In genomic region chr9:7149258-7149657, GRCh38 we compare ENCODE assay signal across 17 cellular contexts.
DNase-seq lines count a peak whose midpoint lies in the region; ATAC-seq and TF ChIP-seq lines count a peak whose summit lies in the region.
"Had no signal": no experiment of that assay in that cellular context is flagged by ENCODE, and none has a peak within 500 bp of the region (broad histone marks: within the 10 kb centered on the region; RNA-seq: fewer than 3 reads in every experiment).

No MANE protein-coding gene starts in this region.

- H3K36me3 Mint-ChIP-seq in activated naive CD4-positive, alpha-beta T cell treated with anti-CD3 and anti-CD28 coated beads, Interleukin-2, amount 10 ng/mL, durations not matched to agents 7 days and 5 days = peaks cover 49% of the 10 kb centered on the region
- peaks cover 51 to 52% of the 10 kb centered on the region in 2 donors for H3K36me3 Mint-ChIP-seq in naive B cell

- TF ChIP-seq CTCF in HL-60 (IDR thresholded peaks at IDR 0.05; ENCODE audit: insufficient read depth, low read length) = no peak

- peak overlapping the region; percentile 97 for H3K27ac Mint-ChIP-seq in activated naive CD4-positive, alpha-beta T cell treated with anti-CD3 and anti-CD28 coated beads, Interleukin-2, amount 10 ng/mL, durations not matched to agents 7 days and 5 days
- peak overlapping the region in 2 of 6 donors; percentile 79 to 93 for H3K27ac Mint-ChIP-seq in naive B cell
- H3K27ac Mint-ChIP-seq: GM23338 had no signal

- DNase-seq in activated naive CD4-positive, alpha-beta T cell treated with anti-CD3 and anti-CD28 coated beads, Interleukin-2, amount 10 ng/mL, durations not matched to agents 7 days and 5 days = no peak
- no peak for DNase-seq in activated naive CD4-positive, alpha-beta T cell (lab: John Stamatoyannopoulos, UW)
- DNase-seq in HL-60 (ENCODE audit: low read depth in 1 of 2, low spot score in 1 of 2) (no peak), naive B cell (no peak), left colon (no peak)
- DNase-seq in stimulated activated naive CD8-positive, alpha-beta T cell treated with anti-CD3 and anti-CD28 coated beads, Interleukin-15, Interleukin-2, amounts not matched to agents 100 U/mL and 50 U/mL, for 24 hours = no peak
- DNase-seq: NCI-H146; NCI-H2081 treated with DMSO at 0.1 percent for 48 hours; NCI-H226; NCI-H526; NK-92 treated with Interleukin-12 subunit alpha and Interleukin-12 subunit beta, amount 100 ng/mL, for 24 hours; OCI-M1 had no signal

- H3K9me3 Mint-ChIP-seq in activated naive CD4-positive, alpha-beta T cell treated with anti-CD3 and anti-CD28 coated beads, Interleukin-2, amount 10 ng/mL, durations not matched to agents 7 days and 5 days = peaks cover 3% of the 10 kb centered on the region
- H3K9me3 Mint-ChIP-seq in naive B cell = peaks cover 0 to 2% (median 0%) of the 10 kb centered on the region in 7 donors
- H3K9me3 Mint-ChIP-seq: GM23338 had no signal

- H3K27ac ChIP-seq in HL-60 (replicated peaks) = peak overlapping the region; percentile 55
- H3K27ac ChIP-seq: A549, RWPE1 had no signal

- no peak overlapping the region for H3K4me3 ChIP-seq in HL-60 (replicated peaks; ENCODE audit: insufficient read depth, low read length)
- H3K4me3 ChIP-seq: A549, GM23338 had no signal

- intact Hi-C loops in left colon (cut with DNase I, micrococcal nuclease) = no loop called here

- H3K4me1 Mint-ChIP-seq in activated naive CD4-positive, alpha-beta T cell treated with anti-CD3 and anti-CD28 coated beads, Interleukin-2, amount 10 ng/mL, durations not matched to agents 7 days and 5 days = peaks cover 41% of the 10 kb centered on the region
- peaks cover 30 to 41% (median 37%) of the 10 kb centered on the region in 3 donors for H3K4me1 Mint-ChIP-seq in naive B cell

- no peaks in the 10 kb centered on the region for H3K27me3 ChIP-seq in HL-60 (ENCODE audit: insufficient read depth, poor library complexity, severe bottlenecking)

- peak overlapping the region; percentile 53 for H3K4me3 Mint-ChIP-seq in activated naive CD4-positive, alpha-beta T cell treated with anti-CD3 and anti-CD28 coated beads, Interleukin-2, amount 10 ng/mL, durations not matched to agents 7 days and 5 days
- H3K4me3 Mint-ChIP-seq in naive B cell = peak overlapping the region in 5 of 8 donors; percentile 44 to 73 (median 56)
- H3K4me3 Mint-ChIP-seq: GM23338 had no signal

- CTCF ChIA-PET in activated naive CD4-positive, alpha-beta T cell treated with anti-CD3 and anti-CD28 coated beads, Interleukin-2, amount 10 ng/mL, durations not matched to agents 7 days and 5 days (lab: Charles Lee) = interaction anchor here (1.0 kb wide), 1 partner anchor 39 kb away, joined by 3 read pairs; no protein-coding TSS in a partner anchor

- ATAC-seq in naive B cell (ENCODE audit: low read depth in 2 of 2) = no peak
- peak; percentile 19 for ATAC-seq in stimulated activated naive CD8-positive, alpha-beta T cell treated with anti-CD3 and anti-CD28 coated beads, Interleukin-15, Interleukin-2, amounts not matched to agents 100 U/mL and 50 U/mL, for 24 hours
- ATAC-seq in left colon = no peak
- ATAC-seq in GM21526 (IDR thresholded peaks at IDR 0.05; ENCODE audit: low FRiP score, unreplicated experiment) = no peak
- no peak for ATAC-seq in GM19455 (IDR thresholded peaks at IDR 0.05; ENCODE audit: unreplicated experiment)
- ATAC-seq: A549, GM23338 had no signal

- no peaks in the 10 kb centered on the region for H3K27me3 Mint-ChIP-seq in activated naive CD4-positive, alpha-beta T cell treated with anti-CD3 and anti-CD28 coated beads, Interleukin-2, amount 10 ng/mL, durations not matched to agents 7 days and 5 days
- H3K27me3 Mint-ChIP-seq in naive B cell = no peaks in the 10 kb centered on the region
